Comparison of ENCODE assay signal across 32 cellular contexts in the genomic region with DNA sequence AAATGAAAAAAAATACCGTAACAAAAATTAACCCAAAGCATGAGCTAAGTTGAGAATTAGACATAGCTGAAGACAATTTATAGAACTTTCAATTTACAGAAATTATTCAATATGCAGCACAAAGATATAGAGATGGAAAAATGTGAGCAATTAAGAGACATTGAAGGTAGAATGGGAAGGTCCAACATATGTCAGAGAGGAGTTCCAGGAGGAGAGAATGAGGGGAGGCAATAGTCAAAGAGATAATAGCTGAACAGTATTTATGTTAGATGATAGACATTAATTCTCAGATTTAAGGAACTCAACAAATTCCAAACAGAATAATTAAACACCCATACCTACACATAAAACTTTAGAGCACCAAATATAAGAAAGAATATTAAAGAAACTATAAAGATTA.
"Had no signal": no experiment of that assay in that cellular context is flagged by ENCODE, and none has a peak within 500 bp of the region (broad histone marks: within the 10 kb centered on the region; RNA-seq: fewer than 3 reads in every experiment).

No MANE protein-coding gene starts in this region.

- H3K36me3 ChIP-seq: adrenal gland, ascending aorta, brain microvascular endothelial cell, breast epithelium, cardiac muscle cell had no signal

- H3K4me1 ChIP-seq: adrenal gland, ascending aorta, body of pancreas had no signal

- H3K4me3 ChIP-seq: adrenal gland, ascending aorta, body of pancreas, breast epithelium, cardiac muscle cell had no signal

- ATAC-seq: activated naive CD4-positive, alpha-beta T cell treated with anti-CD3 and anti-CD28 coated beads, Interleukin-2, amount 50 U/mL, for 72 hours; activated naive CD8-positive, alpha-beta T cell treated with anti-CD3 and anti-CD28 coated beads, Interleukin-2, amount 50 U/mL, for 24 hours; activated T-cell treated with anti-CD3 and anti-CD28 coated beads, Interleukin-2, amount 50 U/mL, for 4 hours; activated T-cell treated with anti-CD3 and anti-CD28 coated beads, Interleukin-2, amount 50 U/mL, for 72 hours; activated T-helper 17 cell treated with anti-CD3 and anti-CD28 coated beads, Interleukin-2, amount 50 U/mL, for 72 hours; body of pancreas had no signal

- FAIRE-seq: astrocyte, bronchial epithelial cell had no signal

- DNase-seq: activated effector memory CD4-positive, alpha-beta T cell treated with anti-CD3 and anti-CD28 coated beads, Interleukin-2, amount 50 U/mL, for 16 hours; activated gamma-delta T cell; activated gamma-delta T cell treated with Interleukin-2 at 50 U/mL for 16 hours; activated naive CD4-positive, alpha-beta T cell; activated naive CD4-positive, alpha-beta T cell treated with anti-CD3 and anti-CD28 coated beads for 36 hours; activated naive CD4-positive, alpha-beta T cell treated with anti-CD3 and anti-CD28 coated beads, Interleukin-2, amount 10 ng/mL, durations not matched to agents 7 days and 5 days; activated naive CD4-positive, alpha-beta T cell treated with anti-CD3 and anti-CD28 coated beads, Interleukin-2, amount 50 U/mL, for 16 hours; activated naive CD4-positive, alpha-beta T cell treated with Interleukin-2 at 50 U/mL for 16 hours; activated naive CD8-positive, alpha-beta T cell treated with anti-CD3 and anti-CD28 coated beads for 36 hours; activated naive CD8-positive, alpha-beta T cell treated with anti-CD3 and anti-CD28 coated beads, Interleukin-2, amount 10 ng/mL, durations not matched to agents 7 days and 5 days; activated naive CD8-positive, alpha-beta T cell treated with anti-CD3 and anti-CD28 coated beads, Interleukin-2, amount 50 U/mL, for 24 hours; activated T-cell treated with anti-CD3 and anti-CD28 coated beads, Interleukin-2, amount 50 U/mL, for 1 hour; activated T-cell treated with anti-CD3 and anti-CD28 coated beads, Interleukin-2, amount 50 U/mL, for 24 hours; activated T-cell treated with anti-CD3 and anti-CD28 coated beads, Interleukin-2, amount 50 U/mL, for 4 hours; activated T-cell treated with anti-CD3 and anti-CD28 coated beads, Interleukin-2, amount 50 U/mL, for 48 hours; activated T-cell treated with anti-CD3 and anti-CD28 coated beads, Interleukin-2, amount 50 U/mL, for 72 hours; adrenal gland; amniotic stem cell; amygdala; anterior cingulate cortex; body of pancreas; brain microvascular endothelial cell; caudate nucleus; central memory CD4-positive, alpha-beta T cell; cerebellar nuclear complex had no signal

- H3K27ac ChIP-seq: adrenal gland, ascending aorta, body of pancreas, brain microvascular endothelial cell, breast epithelium, cardiac muscle cell had no signal

- H3K27me3 ChIP-seq: adrenal gland, ascending aorta, body of pancreas, brain microvascular endothelial cell, breast epithelium, cardiac muscle cell had no signal

- H3K9me3 ChIP-seq: adrenal gland, ascending aorta, body of pancreas, breast epithelium had no signal
